In genomic region chr4:176563591-176563990, GRCh38 we compare ENCODE assay signal across 14 cellular contexts.
DNase-seq lines count a peak whose midpoint lies in the region; ATAC-seq, FAIRE-seq and TF ChIP-seq lines count a peak whose summit lies in the region.
"Had no signal": no experiment of that assay in that cellular context is flagged by ENCODE, and none has a peak within 500 bp of the region (broad histone marks: within the 10 kb centered on the region; RNA-seq: fewer than 3 reads in every experiment).

No MANE protein-coding gene starts in this region.

- no peaks in the 10 kb centered on the region for H3K27me3 Mint-ChIP-seq in activated naive CD4-positive, alpha-beta T cell treated with anti-CD3 and anti-CD28 coated beads, Interleukin-2, amount 10 ng/mL, durations not matched to agents 7 days and 5 days
- H3K27me3 Mint-ChIP-seq: IgD-negative memory B cell had no signal

- intact Hi-C loops in psoas muscle (cut with DNase I), result loop anchor here (5.0 to 10.0 kb wide), 3 partner anchors 229 to 484 kb away; partner anchors contain the start of gene VEGFC (in 1 of the 2)

- no peaks in the 10 kb centered on the region for H3K4me1 Mint-ChIP-seq in activated naive CD4-positive, alpha-beta T cell treated with anti-CD3 and anti-CD28 coated beads, Interleukin-2, amount 10 ng/mL, durations not matched to agents 7 days and 5 days

- H3K4me1 ChIP-seq in psoas muscle, result peaks cover 5% of the 10 kb centered on the region
- H3K4me1 ChIP-seq: SJSA1 had no signal

- TF ChIP-seq CTCF in psoas muscle (IDR thresholded peaks at IDR 0.05), result peak; percentile 18

- peak; percentile 6 for DNase-seq in NCI-H510A treated with DMSO at 0.1 percent for 48 hours (lab: John Stamatoyannopoulos, UW)
- DNase-seq in NCI-H510A (lab: John Stamatoyannopoulos, UW), result no peak
- DNase-seq in NCI-H748 treated with DMSO at 0.1 percent for 48 hours (lab: John Stamatoyannopoulos, UW), result peak; percentile 40
- no peak for DNase-seq in psoas muscle
- no peak for DNase-seq in activated naive CD4-positive, alpha-beta T cell treated with anti-CD3 and anti-CD28 coated beads, Interleukin-2, amount 10 ng/mL, durations not matched to agents 7 days and 5 days
- no peak for DNase-seq in SIG-M5 (lab: John Stamatoyannopoulos, UW)
- DNase-seq: activated CD4-positive, alpha-beta T cell treated with anti-CD3 and anti-CD28 coated beads for 48 hours; activated effector memory CD4-positive, alpha-beta T cell treated with Interleukin-2 at 50 U/mL for 16 hours; NCI-H2081 treated with DMSO at 0.1 percent for 48 hours; small intestine had no signal

- 45 to 63% (median 54%) methylated on average over 4 of the region's 4 CpGs for WGBS in psoas muscle, 3 donors

- no peaks in the 10 kb centered on the region for H3K36me3 ChIP-seq in psoas muscle (ENCODE audit: insufficient read depth in 1 of 2, low read depth in 1 of 2)
- H3K36me3 ChIP-seq: SJSA1 had no signal

- no peaks in the 10 kb centered on the region for H3K36me3 Mint-ChIP-seq in activated naive CD4-positive, alpha-beta T cell treated with anti-CD3 and anti-CD28 coated beads, Interleukin-2, amount 10 ng/mL, durations not matched to agents 7 days and 5 days
- H3K36me3 Mint-ChIP-seq: IgD-negative memory B cell had no signal

- ATAC-seq in psoas muscle (no peak), GM18870 (IDR thresholded peaks at IDR 0.05; ENCODE audit: unreplicated experiment) (no peak)

- peak; percentile 23 for FAIRE-seq in endometrium (lab: Jason Lieb, UNC)
- FAIRE-seq: small intestine had no signal

- no peak overlapping the region for H3K4me3 ChIP-seq in psoas muscle
- H3K4me3 ChIP-seq: SJSA1 had no signal

- H3K27ac ChIP-seq in psoas muscle, result no peak overlapping the region
- H3K27ac ChIP-seq: SJSA1 had no signal

- CTCF ChIA-PET in activated naive CD4-positive, alpha-beta T cell treated with anti-CD3 and anti-CD28 coated beads, Interleukin-2, amount 10 ng/mL, durations not matched to agents 7 days and 5 days (lab: Charles Lee), result interaction anchor here (0.7 kb wide), 1 partner anchor 22 kb away, joined by 3 read pairs; no protein-coding TSS in a partner anchor

- no peaks in the 10 kb centered on the region for H3K9me3 ChIP-seq in psoas muscle
- H3K9me3 ChIP-seq: SJSA1 had no signal

- H3K27ac Mint-ChIP-seq in activated naive CD4-positive, alpha-beta T cell treated with anti-CD3 and anti-CD28 coated beads, Interleukin-2, amount 10 ng/mL, durations not matched to agents 7 days and 5 days, result no peak overlapping the region
- H3K27ac Mint-ChIP-seq: IgD-negative memory B cell had no signal

- no peak overlapping the region for H3K4me3 Mint-ChIP-seq in activated naive CD4-positive, alpha-beta T cell treated with anti-CD3 and anti-CD28 coated beads, Interleukin-2, amount 10 ng/mL, durations not matched to agents 7 days and 5 days
- H3K4me3 Mint-ChIP-seq: IgD-negative memory B cell had no signal

- H3K9me3 Mint-ChIP-seq in activated naive CD4-positive, alpha-beta T cell treated with anti-CD3 and anti-CD28 coated beads, Interleukin-2, amount 10 ng/mL, durations not matched to agents 7 days and 5 days, result peaks cover 4% of the 10 kb centered on the region

- H3K27me3 ChIP-seq in psoas muscle (ENCODE audit: insufficient read depth in 3 of 3, low read length in 2 of 3), result no peaks in the 10 kb centered on the region
- H3K27me3 ChIP-seq: SJSA1 had no signal

Comparison
In these comparisons a context has a peak if more than half of its experiments do, and no peak if none do; other contexts are left out.
1. DNase-seq: peak in NCI-H510A treated with DMSO at 0.1 percent for 48 hours (single experiment) and NCI-H748 treated with DMSO at 0.1 percent for 48 hours (single experiment); none in NCI-H510A (single experiment), psoas muscle (0 of 2), activated naive CD4-positive, alpha-beta T cell treated with anti-CD3 and anti-CD28 coated beads, Interleukin-2, amount 10 ng/mL, durations not matched to agents 7 days and 5 days (single experiment) and SIG-M5 (single experiment).